ENCODE assay signal across 8 cellular contexts in genomic region chr2:17171446-17172049, GRCh38.
DNase-seq lines count a peak whose midpoint lies in the region; ATAC-seq, FAIRE-seq and TF ChIP-seq lines count a peak whose summit lies in the region.

No MANE protein-coding gene starts in this region.

- H3K4me1 Mint-ChIP-seq in CD4-positive, alpha-beta memory T cell = no peaks in the 10 kb centered on the region

- intact Hi-C loops in GM12878 (cut with micrococcal nuclease; ENCODE audit: unreplicated experiment) = no loop called here
- intact Hi-C loops in CD4-positive, alpha-beta memory T cell (cut with micrococcal nuclease) = no loop called here

- no peaks in the 10 kb centered on the region for H3K36me3 ChIP-seq in GM12878 (ENCODE audit: control insufficient read depth in 2 of 2, insufficient read depth in 2 of 2, low read length in 1 of 2)
- no peaks in the 10 kb centered on the region for H3K36me3 ChIP-seq in CD4-positive, alpha-beta memory T cell (ENCODE audit: insufficient read depth, low read length)

- no peak for TF ChIP-seq EP300 in GM12878 (IDR thresholded peaks at IDR 0.05; ENCODE audit: borderline replicate concordance in 1 of 2, control insufficient read depth in 1 of 2, low read depth in 2 of 2, low read length in 2 of 2)

- H3K9me3 ChIP-seq in GM12878 (replicated peaks; ENCODE audit: control insufficient read depth, insufficient read depth, low read length) = no peaks in the 10 kb centered on the region
- no peaks in the 10 kb centered on the region for H3K9me3 ChIP-seq in CD4-positive, alpha-beta memory T cell (ENCODE audit: control insufficient read depth in 1 of 2, low read length in 2 of 2)

- H3K27ac Mint-ChIP-seq in CD4-positive, alpha-beta memory T cell = no peak overlapping the region

- H4K20me1 ChIP-seq in GM12878 (ENCODE audit: control insufficient read depth, insufficient read depth) = no peaks in the 10 kb centered on the region

- POLR2A ChIA-PET in GM12878 (lab: Charles Lee) = no interaction called here
- POLR2A ChIA-PET in CD4-positive, alpha-beta memory T cell (lab: Charles Lee; ENCODE audit: partially characterized antibody) = no interaction called here

- H3K79me2 ChIP-seq in GM12878 (ENCODE audit: control insufficient read depth, insufficient read depth, low read length) = no peaks in the 10 kb centered on the region

- TF ChIP-seq RAD21 in GM12878 (IDR thresholded peaks at IDR 0.05; ENCODE audit: insufficient read depth, low read depth, low read length) = peak; percentile 21; the same call in 1 of the 2 replicates

- ATAC-seq in GM21526 (IDR thresholded peaks at IDR 0.05; ENCODE audit: low FRiP score, unreplicated experiment) (peak; percentile 94), GM12878 (peak; percentile 84)

- H3K9me3 Mint-ChIP-seq in CD4-positive, alpha-beta memory T cell = peaks cover 0 to 12% (median 4%) of the 10 kb centered on the region in 8 donors

- TF ChIP-seq POLR2A in GM12878 (IDR thresholded peaks at IDR 0.05; ENCODE audit: low read depth, low read length) = no peak

- H2AFZ ChIP-seq in GM12878 (ENCODE audit: control insufficient read depth, low read depth, low read length) = no peak overlapping the region

- H3K27me3 Mint-ChIP-seq in CD4-positive, alpha-beta memory T cell = no peaks in the 10 kb centered on the region

- RAD21 ChIA-PET in GM12878 (lab: Charles Lee; ENCODE audit: unreplicated experiment) = no interaction called here

- no peaks in the 10 kb centered on the region; a peak in 1 of 4 replicates for H3K27me3 ChIP-seq in GM12878 (replicated peaks in 1 of 2; ENCODE audit: control insufficient read depth in 2 of 2, insufficient read depth in 2 of 2, low read length in 1 of 2)
- H3K27me3 ChIP-seq in CD4-positive, alpha-beta memory T cell (ENCODE audit: insufficient read depth, low read length) = no peaks in the 10 kb centered on the region

- FAIRE-seq in GM12878 (lab: Jason Lieb, UNC) = no peak

- peak; percentile 25 to 48 (median 44); a peak in 4 of 6 replicates for TF ChIP-seq CTCF in GM12878 (IDR thresholded peaks at IDR 0.05 in 2 of 3, conservative IDR thresholded peaks at IDR 0.05 in 1 of 3; ENCODE audit: control insufficient read depth in 2 of 3, extremely low read depth in 1 of 3, insufficient read depth in 1 of 3, low read depth in 3 of 3, low read length in 3 of 3)

- SMC1A ChIA-PET in GM12878 (lab: Charles Lee; ENCODE audit: uncharacterized antibody, unreplicated experiment) = no interaction called here

- no peaks in the 10 kb centered on the region for H3K36me3 Mint-ChIP-seq in CD4-positive, alpha-beta memory T cell

- no peak overlapping the region for H3K4me2 ChIP-seq in GM12878 (ENCODE audit: control insufficient read depth, insufficient read depth)

- no peak overlapping the region for H3K27ac ChIP-seq in GM12878 (ENCODE audit: control insufficient read depth, insufficient read depth)
- H3K27ac ChIP-seq in CD4-positive, alpha-beta memory T cell (ENCODE audit: low read depth, low read length) = no peak overlapping the region

- in situ Hi-C loops in GM12878 (cut with MboI) = no loop called here

- BruUV-seq in GM12878 (replicated peaks; lab: Mats Ljungman, UMichigan) = no TSS peak

- no peak overlapping the region for H3K9ac ChIP-seq in GM12878 (ENCODE audit: control insufficient read depth, insufficient read depth, low read length)

- no peaks in the 10 kb centered on the region for H3K4me1 ChIP-seq in GM12878 (ENCODE audit: control insufficient read depth, insufficient read depth, low read length)
- no peaks in the 10 kb centered on the region for H3K4me1 ChIP-seq in CD4-positive, alpha-beta memory T cell (ENCODE audit: insufficient read depth, low read length)

- no peak overlapping the region for H3K4me3 Mint-ChIP-seq in CD4-positive, alpha-beta memory T cell

- 6% methylated on average over 7 of the region's 7 CpGs for WGBS in GM12878 (ENCODE audit: insufficient coverage, insufficient replicate concordance, low lambda C conversion rate, missing lambda C conversion rate)

- no peak overlapping the region for H3K4me3 ChIP-seq in GM12878
- H3K4me3 ChIP-seq in CD4-positive, alpha-beta memory T cell (ENCODE audit: low read length in 2 of 2) = no peak overlapping the region

- DNase-seq in GM04504 (ENCODE audit: low read depth) (peak; percentile 13), HT1080 (ENCODE audit: low read depth) (peak; percentile 52), GM12878 (ENCODE audit: low read depth, low spot score) (no peak), left kidney (ENCODE audit: low read depth, low spot score) (peak; percentile 74), T-helper 2 cell (no peak), NK-92 (lab: John Stamatoyannopoulos, UW; ENCODE audit: unreplicated experiment) (no peak)
- DNase-seq in CD4-positive, alpha-beta memory T cell = no peak

- CTCF ChIA-PET in GM12878 (lab: Yijun Ruan, JAX) = no interaction called here
- CTCF ChIA-PET in CD4-positive, alpha-beta memory T cell (lab: Charles Lee; ENCODE audit: partially characterized antibody) = no interaction called here

TF ChIP-seq in GM12878, 131 proteins besides CTCF, POLR2A, EP300 and RAD21:
- TF ChIP-seq POU2F2 (IDR thresholded peaks at IDR 0.05; ENCODE audit: borderline replicate concordance, low read depth, low read length) (no peak), SIX5 (IDR thresholded peaks at IDR 0.05; ENCODE audit: low read depth, low read length, severe bottlenecking) (no peak), FOS (IDR thresholded peaks at IDR 0.05; ENCODE audit: borderline replicate concordance, extremely low read depth, insufficient read length) (no peak), ZNF207 (IDR thresholded peaks at IDR 0.05; ENCODE audit: borderline replicate concordance) (no peak), SMAD5 (IDR thresholded peaks at IDR 0.05; ENCODE audit: low read depth) (no peak), USF2 (IDR thresholded peaks at IDR 0.05; ENCODE audit: borderline replicate concordance, low read depth, low read length) (no peak), NFIC (IDR thresholded peaks at IDR 0.05; ENCODE audit: low read depth, low read length) (no peak), HSF1 (IDR thresholded peaks at IDR 0.05; ENCODE audit: low read depth, low read length) (no peak), TCF3 (IDR thresholded peaks at IDR 0.05; ENCODE audit: borderline replicate concordance, insufficient read depth, low read depth, low read length) (no peak), NR2C1 (IDR thresholded peaks at IDR 0.05) (no peak), SMARCA5 (IDR thresholded peaks at IDR 0.05) (no peak)
TF ChIP-seq in GM12878: peak in this region for 0.

Comparison
In these comparisons a context has a peak if more than half of its experiments do, and no peak if none do; other contexts are left out.
1. DNase-seq: peak in GM04504 (single experiment), HT1080 (single experiment) and left kidney (single experiment); none in GM12878 (single experiment), T-helper 2 cell (0 of 5), CD4-positive, alpha-beta memory T cell (0 of 5) and NK-92 (single experiment).